Comparison of ENCODE assay signal across 1 cellular context in the genomic region with DNA sequence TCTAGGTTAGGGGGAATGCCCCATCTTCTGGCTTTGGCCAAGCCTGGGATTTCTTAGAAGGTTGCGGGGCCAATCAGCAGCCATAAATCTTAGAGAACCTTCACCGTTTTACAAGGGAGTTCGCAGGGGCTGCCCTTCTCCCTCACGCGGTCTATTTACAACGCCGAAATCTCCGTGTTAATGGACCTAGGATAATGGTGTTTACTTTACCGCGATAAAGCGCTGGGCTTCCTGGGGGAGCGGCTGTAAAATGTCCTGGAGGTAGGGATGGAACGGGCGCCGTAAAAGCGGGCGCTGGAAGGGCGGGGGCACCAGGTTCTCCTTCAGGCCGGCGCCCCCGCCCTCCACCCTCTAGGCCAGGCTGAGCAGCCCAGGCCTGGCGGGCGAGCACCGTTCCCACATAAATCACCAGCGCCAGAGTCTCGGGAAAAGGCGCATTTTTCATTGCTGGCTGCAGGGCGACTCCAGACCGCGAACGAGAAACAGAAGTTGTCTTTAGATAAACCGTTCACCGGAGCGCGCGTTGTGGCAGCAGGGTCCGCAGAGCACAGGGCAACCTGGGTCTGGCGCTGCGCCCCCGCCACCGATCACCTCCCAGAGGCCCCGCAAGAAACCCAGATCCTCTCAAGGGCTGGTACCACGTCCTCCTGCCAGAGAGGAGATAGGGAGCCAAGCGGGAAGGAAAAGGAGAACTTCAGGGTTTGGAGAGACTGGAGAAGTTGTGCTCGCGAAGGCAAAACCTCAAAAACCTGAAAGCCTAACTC.
TF ChIP-seq lines count a peak whose summit lies in the region.

No MANE protein-coding gene starts in this region.

TF ChIP-seq in GM23338, 12 proteins besides CTCF, POLR2A, EP300 and RAD21 (continued from another document):
- TF ChIP-seq, protein P1, sequence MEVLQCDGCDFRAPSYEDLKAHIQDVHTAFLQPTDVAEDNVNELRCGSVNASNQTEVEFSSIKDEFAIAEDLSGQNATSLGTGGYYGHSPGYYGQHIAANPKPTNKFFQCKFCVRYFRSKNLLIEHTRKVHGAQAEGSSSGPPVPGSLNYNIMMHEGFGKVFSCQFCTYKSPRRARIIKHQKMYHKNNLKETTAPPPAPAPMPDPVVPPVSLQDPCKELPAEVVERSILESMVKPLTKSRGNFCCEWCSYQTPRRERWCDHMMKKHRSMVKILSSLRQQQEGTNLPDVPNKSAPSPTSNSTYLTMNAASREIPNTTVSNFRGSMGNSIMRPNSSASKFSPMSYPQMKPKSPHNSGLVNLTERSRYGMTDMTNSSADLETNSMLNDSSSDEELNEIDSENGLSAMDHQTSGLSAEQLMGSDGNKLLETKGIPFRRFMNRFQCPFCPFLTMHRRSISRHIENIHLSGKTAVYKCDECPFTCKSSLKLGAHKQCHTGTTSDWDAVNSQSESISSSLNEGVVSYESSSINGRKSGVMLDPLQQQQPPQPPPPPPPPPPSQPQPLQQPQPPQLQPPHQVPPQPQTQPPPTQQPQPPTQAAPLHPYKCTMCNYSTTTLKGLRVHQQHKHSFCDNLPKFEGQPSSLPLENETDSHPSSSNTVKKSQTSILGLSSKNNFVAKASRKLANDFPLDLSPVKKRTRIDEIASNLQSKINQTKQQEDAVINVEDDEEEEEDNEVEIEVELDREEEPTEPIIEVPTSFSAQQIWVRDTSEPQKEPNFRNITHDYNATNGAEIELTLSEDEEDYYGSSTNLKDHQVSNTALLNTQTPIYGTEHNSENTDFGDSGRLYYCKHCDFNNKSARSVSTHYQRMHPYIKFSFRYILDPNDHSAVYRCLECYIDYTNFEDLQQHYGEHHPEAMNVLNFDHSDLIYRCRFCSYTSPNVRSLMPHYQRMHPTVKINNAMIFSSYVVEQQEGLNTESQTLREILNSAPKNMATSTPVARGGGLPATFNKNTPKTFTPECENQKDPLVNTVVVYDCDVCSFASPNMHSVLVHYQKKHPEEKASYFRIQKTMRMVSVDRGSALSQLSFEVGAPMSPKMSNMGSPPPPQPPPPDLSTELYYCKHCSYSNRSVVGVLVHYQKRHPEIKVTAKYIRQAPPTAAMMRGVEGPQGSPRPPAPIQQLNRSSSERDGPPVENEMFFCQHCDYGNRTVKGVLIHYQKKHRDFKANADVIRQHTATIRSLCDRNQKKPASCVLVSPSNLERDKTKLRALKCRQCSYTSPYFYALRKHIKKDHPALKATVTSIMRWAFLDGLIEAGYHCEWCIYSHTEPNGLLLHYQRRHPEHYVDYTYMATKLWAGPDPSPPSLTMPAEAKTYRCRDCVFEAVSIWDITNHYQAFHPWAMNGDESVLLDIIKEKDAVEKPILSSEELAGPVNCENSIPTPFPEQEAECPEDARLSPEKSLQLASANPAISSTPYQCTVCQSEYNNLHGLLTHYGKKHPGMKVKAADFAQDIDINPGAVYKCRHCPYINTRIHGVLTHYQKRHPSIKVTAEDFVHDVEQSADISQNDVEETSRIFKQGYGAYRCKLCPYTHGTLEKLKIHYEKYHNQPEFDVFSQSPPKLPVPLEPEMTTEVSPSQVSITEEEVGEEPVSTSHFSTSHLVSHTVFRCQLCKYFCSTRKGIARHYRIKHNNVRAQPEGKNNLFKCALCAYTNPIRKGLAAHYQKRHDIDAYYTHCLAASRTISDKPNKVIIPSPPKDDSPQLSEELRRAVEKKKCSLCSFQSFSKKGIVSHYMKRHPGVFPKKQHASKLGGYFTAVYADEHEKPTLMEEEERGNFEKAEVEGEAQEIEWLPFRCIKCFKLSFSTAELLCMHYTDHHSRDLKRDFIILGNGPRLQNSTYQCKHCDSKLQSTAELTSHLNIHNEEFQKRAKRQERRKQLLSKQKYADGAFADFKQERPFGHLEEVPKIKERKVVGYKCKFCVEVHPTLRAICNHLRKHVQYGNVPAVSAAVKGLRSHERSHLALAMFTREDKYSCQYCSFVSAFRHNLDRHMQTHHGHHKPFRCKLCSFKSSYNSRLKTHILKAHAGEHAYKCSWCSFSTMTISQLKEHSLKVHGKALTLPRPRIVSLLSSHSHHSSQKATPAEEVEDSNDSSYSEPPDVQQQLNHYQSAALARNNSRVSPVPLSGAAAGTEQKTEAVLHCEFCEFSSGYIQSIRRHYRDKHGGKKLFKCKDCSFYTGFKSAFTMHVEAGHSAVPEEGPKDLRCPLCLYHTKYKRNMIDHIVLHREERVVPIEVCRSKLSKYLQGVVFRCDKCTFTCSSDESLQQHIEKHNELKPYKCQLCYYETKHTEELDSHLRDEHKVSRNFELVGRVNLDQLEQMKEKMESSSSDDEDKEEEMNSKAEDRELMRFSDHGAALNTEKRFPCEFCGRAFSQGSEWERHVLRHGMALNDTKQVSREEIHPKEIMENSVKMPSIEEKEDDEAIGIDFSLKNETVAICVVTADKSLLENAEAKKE (CRISPR knock-in tag; IDR thresholded peaks at IDR 0.05): no peak
- TF ChIP-seq STAT1 (IDR thresholded peaks at IDR 0.05; ENCODE audit: unreplicated experiment) (no peak), ZNF114 (CRISPR knock-in tag; IDR thresholded peaks at IDR 0.05) (no peak)
- TF ChIP-seq, protein P2, sequence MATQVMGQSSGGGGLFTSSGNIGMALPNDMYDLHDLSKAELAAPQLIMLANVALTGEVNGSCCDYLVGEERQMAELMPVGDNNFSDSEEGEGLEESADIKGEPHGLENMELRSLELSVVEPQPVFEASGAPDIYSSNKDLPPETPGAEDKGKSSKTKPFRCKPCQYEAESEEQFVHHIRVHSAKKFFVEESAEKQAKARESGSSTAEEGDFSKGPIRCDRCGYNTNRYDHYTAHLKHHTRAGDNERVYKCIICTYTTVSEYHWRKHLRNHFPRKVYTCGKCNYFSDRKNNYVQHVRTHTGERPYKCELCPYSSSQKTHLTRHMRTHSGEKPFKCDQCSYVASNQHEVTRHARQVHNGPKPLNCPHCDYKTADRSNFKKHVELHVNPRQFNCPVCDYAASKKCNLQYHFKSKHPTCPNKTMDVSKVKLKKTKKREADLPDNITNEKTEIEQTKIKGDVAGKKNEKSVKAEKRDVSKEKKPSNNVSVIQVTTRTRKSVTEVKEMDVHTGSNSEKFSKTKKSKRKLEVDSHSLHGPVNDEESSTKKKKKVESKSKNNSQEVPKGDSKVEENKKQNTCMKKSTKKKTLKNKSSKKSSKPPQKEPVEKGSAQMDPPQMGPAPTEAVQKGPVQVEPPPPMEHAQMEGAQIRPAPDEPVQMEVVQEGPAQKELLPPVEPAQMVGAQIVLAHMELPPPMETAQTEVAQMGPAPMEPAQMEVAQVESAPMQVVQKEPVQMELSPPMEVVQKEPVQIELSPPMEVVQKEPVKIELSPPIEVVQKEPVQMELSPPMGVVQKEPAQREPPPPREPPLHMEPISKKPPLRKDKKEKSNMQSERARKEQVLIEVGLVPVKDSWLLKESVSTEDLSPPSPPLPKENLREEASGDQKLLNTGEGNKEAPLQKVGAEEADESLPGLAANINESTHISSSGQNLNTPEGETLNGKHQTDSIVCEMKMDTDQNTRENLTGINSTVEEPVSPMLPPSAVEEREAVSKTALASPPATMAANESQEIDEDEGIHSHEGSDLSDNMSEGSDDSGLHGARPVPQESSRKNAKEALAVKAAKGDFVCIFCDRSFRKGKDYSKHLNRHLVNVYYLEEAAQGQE (IDR thresholded peaks at IDR 0.05; ENCODE audit: unreplicated experiment): no peak
- TF ChIP-seq, protein P3, sequence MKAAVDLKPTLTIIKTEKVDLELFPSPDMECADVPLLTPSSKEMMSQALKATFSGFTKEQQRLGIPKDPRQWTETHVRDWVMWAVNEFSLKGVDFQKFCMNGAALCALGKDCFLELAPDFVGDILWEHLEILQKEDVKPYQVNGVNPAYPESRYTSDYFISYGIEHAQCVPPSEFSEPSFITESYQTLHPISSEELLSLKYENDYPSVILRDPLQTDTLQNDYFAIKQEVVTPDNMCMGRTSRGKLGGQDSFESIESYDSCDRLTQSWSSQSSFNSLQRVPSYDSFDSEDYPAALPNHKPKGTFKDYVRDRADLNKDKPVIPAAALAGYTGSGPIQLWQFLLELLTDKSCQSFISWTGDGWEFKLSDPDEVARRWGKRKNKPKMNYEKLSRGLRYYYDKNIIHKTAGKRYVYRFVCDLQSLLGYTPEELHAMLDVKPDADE (IDR thresholded peaks at IDR 0.05): no peak
